Comparison of ENCODE assay signal across 1 cellular context in the genomic region with DNA sequence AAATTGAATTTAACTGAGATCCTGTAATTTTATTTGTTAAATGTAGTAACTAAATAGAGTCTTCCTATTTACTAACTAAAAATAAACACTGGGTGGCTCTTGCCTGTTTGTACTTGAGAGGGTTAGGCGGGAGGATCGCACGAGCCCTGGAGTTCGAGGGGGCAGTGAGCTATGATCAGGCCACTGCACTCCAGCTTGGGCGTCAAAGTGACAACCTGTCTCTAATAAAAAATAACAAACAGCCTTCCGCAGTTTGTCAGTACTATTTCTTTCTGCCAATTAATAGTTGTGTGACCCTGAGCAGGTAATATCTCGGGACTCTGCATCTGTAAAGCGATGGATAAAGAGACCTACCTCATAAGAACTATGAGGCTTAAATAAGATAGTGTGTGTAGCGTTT.
TF ChIP-seq lines count a peak whose summit lies in the region.

No MANE protein-coding gene starts in this region.

TF ChIP-seq in H1, 55 proteins besides CTCF, POLR2A, EP300 and RAD21:
- TF ChIP-seq RXRA (IDR thresholded peaks at IDR 0.05; ENCODE audit: insufficient read depth, low read depth, low read length) (no peak), ZNF274 (IDR thresholded peaks at IDR 0.05; ENCODE audit: borderline replicate concordance, extremely low read depth, low read length) (no peak), SIN3A (conservative IDR thresholded peaks at IDR 0.05 in 1 of 2, IDR thresholded peaks at IDR 0.05 in 1 of 2; ENCODE audit: low read depth in 1 of 2, low read length in 2 of 2) (no peak), CHD2 (IDR thresholded peaks at IDR 0.05; ENCODE audit: low read length) (no peak), BRCA1 (IDR thresholded peaks at IDR 0.05; ENCODE audit: low read depth, low read length) (no peak), CBX5 (IDR thresholded peaks at IDR 0.05; ENCODE audit: low read depth, low read length) (no peak), RNF2 (IDR thresholded peaks at IDR 0.05; ENCODE audit: borderline replicate concordance, low read depth, low read length, missing control alignments, poor library complexity, severe bottlenecking) (no peak), TEAD4 (IDR thresholded peaks at IDR 0.05; ENCODE audit: low read depth, low read length) (no peak), EZH2 (IDR thresholded peaks at IDR 0.05; ENCODE audit: low read depth, low read length, severe bottlenecking) (no peak), CHD1 (IDR thresholded peaks at IDR 0.05; ENCODE audit: low read depth, low read length) (no peak), CBX8 (IDR thresholded peaks at IDR 0.05; ENCODE audit: borderline replicate concordance, low read depth, low read length) (no peak)
